ENCODE assay signal across 27 cellular contexts in genomic region chr21:26224351-26224750, GRCh38.
"Had no signal": no experiment of that assay in that cellular context is flagged by ENCODE, and none has a peak within 500 bp of the region (broad histone marks: within the 10 kb centered on the region; RNA-seq: fewer than 3 reads in every experiment).

No MANE protein-coding gene starts in this region.

- H3K27ac ChIP-seq: heart right ventricle, hepatocyte, left lung, lower lobe of right lung, neural progenitor cell, neutrophil, parathyroid adenoma, psoas muscle, right atrium auricular region, right lobe of liver, skin epidermis, spleen, suprapubic skin, transverse colon, upper lobe of left lung, vagina had no signal

- H3K9me3 ChIP-seq: heart right ventricle, left lung, lower lobe of right lung, neutrophil, psoas muscle, right atrium auricular region, right lobe of liver, suprapubic skin, transverse colon, upper lobe of left lung, vagina had no signal

- H3K4me2 ChIP-seq: hepatocyte, neural progenitor cell had no signal

- H3K36me3 ChIP-seq: heart right ventricle, left lung, lower lobe of right lung, neural progenitor cell, neutrophil, right atrium auricular region, right lobe of liver, spleen, suprapubic skin, transverse colon, upper lobe of left lung, vagina had no signal

- H3K4me1 ChIP-seq: heart right ventricle, left lung, lower lobe of right lung, neural progenitor cell, parathyroid adenoma, psoas muscle, right atrium auricular region, right lobe of liver, spleen, suprapubic skin, upper lobe of left lung, vagina had no signal

- H3K9ac ChIP-seq: neural progenitor cell, parathyroid adenoma had no signal

- H3K79me2 ChIP-seq: hepatocyte, parathyroid adenoma had no signal

- H3K27me3 ChIP-seq: heart right ventricle, hepatocyte, left lung, neural progenitor cell, neutrophil, right atrium auricular region, right lobe of liver, spleen, suprapubic skin, transverse colon, upper lobe of left lung, vagina had no signal

- DNase-seq: heart right ventricle; islet precursor cell; left colon; left lung; lower lobe of right lung; mammary epithelial cell; mesenchymal stem cell; naive B cell; natural killer cell; nephron progenitor cell; occipital lobe; psoas muscle; right lobe of liver; spleen; stimulated activated CD4-positive, alpha-beta T cell treated with anti-CD3 and anti-CD28 coated beads, Interleukin-4, amount 100 ng/mL, for 24 hours; stimulated activated naive CD4-positive, alpha-beta T cell; transverse colon; upper lobe of left lung had no signal

- H2AFZ ChIP-seq: hepatocyte, neural progenitor cell, parathyroid adenoma had no signal

- H3K4me3 ChIP-seq: heart right ventricle, hepatocyte, left lung, lower lobe of right lung, neural progenitor cell, psoas muscle, right atrium auricular region, right lobe of liver, skin epidermis, spleen, suprapubic skin, transverse colon, upper lobe of left lung, vagina had no signal

- ATAC-seq: heart right ventricle; left colon; left lung; lower lobe of right lung; natural killer cell; psoas muscle; right lobe of liver; stimulated activated effector memory CD8-positive, alpha-beta T cell treated with anti-CD3 and anti-CD28 coated beads, Interleukin-12 subunit alpha, Interleukin-12 subunit beta, amount 100 ng/mL, for 72 hours had no signal
